Comparison of ENCODE assay signal across 5 cellular contexts in the genomic region with DNA sequence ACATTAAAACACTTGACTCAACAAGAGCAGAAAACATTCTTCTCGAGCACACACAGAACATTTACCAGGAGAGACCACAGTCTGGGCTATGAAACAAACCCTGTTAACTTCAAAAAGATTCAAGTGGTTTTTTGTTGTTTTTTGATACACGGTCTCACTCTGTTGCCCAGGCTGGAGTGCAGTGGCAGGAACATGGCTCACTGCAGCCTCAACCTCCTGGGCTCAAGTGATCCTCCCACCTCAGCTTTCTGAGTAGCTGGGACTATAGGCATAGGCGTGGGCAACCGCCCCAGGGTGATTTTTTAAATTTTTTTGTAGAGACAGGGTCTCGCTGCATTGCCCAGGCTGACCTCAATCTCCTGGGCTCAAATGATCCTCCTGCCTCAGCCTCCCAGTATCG. TPM values are rescaled to one million over a fixed set of nuclear protein-coding genes. Genes with fewer than 3 reads are reported as not detected.
DNase-seq lines count a peak whose midpoint lies in the region; TF ChIP-seq lines count a peak whose summit lies in the region.
"Not testable (repeated sequence)": the region's sequence is repeated elsewhere in the genome, so short reads cannot be mapped to it uniquely, and the experiment has no call there.

No MANE protein-coding gene starts in this region.

- H3K4me1 Mint-ChIP-seq in chondrocyte (ENCODE audit: low read depth): not testable (repeated sequence)

- H3K27ac Mint-ChIP-seq in chondrocyte (ENCODE audit: unreplicated experiment): not testable (repeated sequence)

- DNase-seq in DMS79 treated with DMSO at 0.1 percent for 48 hours (lab: John Stamatoyannopoulos, UW) (peak; percentile 92), chondrocyte (ENCODE audit: low spot score) (peak; percentile 19), sigmoid colon (peak; percentile 33), thyroid gland (peak; percentile 81 to 84)
- DNase-seq in activated CD8-positive, alpha-beta memory T cell treated with anti-CD3 and anti-CD28 coated beads, Interleukin-2, amount 50 U/mL, for 48 hours: peak; percentile 39

- H3K36me3 ChIP-seq in sigmoid colon: peaks cover 9 to 24% (median 17%) of the 10 kb centered on the region in 4 donors
- H3K36me3 ChIP-seq in thyroid gland: peaks cover 16 to 17% of the 10 kb centered on the region in 2 donors

- intact Hi-C loops in sigmoid colon (cut with DNase I): loop anchor here (5.0 kb wide), 1 partner anchor 145 kb away; no protein-coding TSS in a partner anchor
- intact Hi-C loops in thyroid gland (cut with DNase I): not testable (repeated sequence)

- H3K27me3 ChIP-seq in sigmoid colon, thyroid gland: not testable (repeated sequence)

- not testable (repeated sequence) for H3K27ac ChIP-seq in sigmoid colon
- peak overlapping the region in 2 of 3 donors; percentile 8 to 75 for H3K27ac ChIP-seq in thyroid gland

- not testable (repeated sequence) for H3K9me3 Mint-ChIP-seq in chondrocyte (ENCODE audit: low read depth)

- TF ChIP-seq POLR2A in sigmoid colon (IDR thresholded peaks at IDR 0.05); thyroid gland (IDR thresholded peaks at IDR 0.05): not testable (repeated sequence)

- TF ChIP-seq CTCF in chondrocyte (IDR thresholded peaks at IDR 0.05); sigmoid colon (IDR thresholded peaks at IDR 0.05); thyroid gland (IDR thresholded peaks at IDR 0.05): not testable (repeated sequence)

- H3K27me3 Mint-ChIP-seq in chondrocyte (ENCODE audit: low read depth): not testable (repeated sequence)

- 92 to 94% methylated on average over 6 of the region's 6 CpGs for WGBS in sigmoid colon, 2 donors
- 34 to 44% methylated on average over 6 of the region's 6 CpGs for WGBS in thyroid gland, 2 donors

- H3K9me3 ChIP-seq in sigmoid colon, thyroid gland: not testable (repeated sequence)

- not testable (repeated sequence) for H3K4me3 ChIP-seq in sigmoid colon; thyroid gland (replicated peaks in 1 of 3)

- TF ChIP-seq EP300 in sigmoid colon (IDR thresholded peaks at IDR 0.05): not testable (repeated sequence)

- H3K36me3 Mint-ChIP-seq in chondrocyte (ENCODE audit: low read depth): peaks cover 12% of the 10 kb centered on the region

- H3K4me1 ChIP-seq in sigmoid colon: not testable (repeated sequence)
- H3K4me1 ChIP-seq in thyroid gland: peaks cover 8 to 16% of the 10 kb centered on the region in 2 donors

- H3K4me3 Mint-ChIP-seq in chondrocyte (ENCODE audit: unreplicated experiment): not testable (repeated sequence)

RNA-seq across cellular contexts. Expression of a gene that starts 9.0 kb away (rescaled TPM):
- total RNA-seq in chondrocyte (14.6 to 16.0 TPM (median 15.1 TPM) in 3 replicates), sigmoid colon (10 to 100 TPM; 13.9 to 20.1 (median 16.2) TPM), thyroid gland (10 to 100 TPM; 18.4 to 34.9 (median 22.0) TPM)
- polyA plus RNA-seq in sigmoid colon: 10 to 100 TPM; 22.8 to 43.1 (median 24.3) TPM

RNA-seq across cellular contexts. Expression of a gene that starts 20.9 kb away (rescaled TPM):
- total RNA-seq in chondrocyte (24.6 to 27.8 TPM (median 26.0 TPM) in 3 replicates), sigmoid colon (10 to 100 TPM; 17.2 to 31.3 (median 28.4) TPM), thyroid gland (10 to 100 TPM; 41.9 to 58.2 (median 48.6) TPM)
- polyA plus RNA-seq in sigmoid colon: 10 to 100 TPM in 2 of 3 donors, 1 to 10 TPM in 1; 8.4 to 23.7 (median 11.8) TPM

RNA-seq across cellular contexts. Expression of a gene that starts 21.0 kb away (rescaled TPM):
- 1,095 to 1,183 TPM (median 1,126 TPM) in 3 replicates for total RNA-seq in chondrocyte
- 1,000 to 10,000 TPM; 2,027 to 2,561 (median 2,271) TPM for total RNA-seq in sigmoid colon
- 1,000 to 10,000 TPM; 2,364 to 4,020 (median 2,962) TPM for polyA plus RNA-seq in sigmoid colon
- total RNA-seq in thyroid gland: 1,000 to 10,000 TPM; 1,394 to 2,407 (median 1,585) TPM

RNA-seq across cellular contexts. Expression of a gene that starts 29.3 kb away (rescaled TPM):
- total RNA-seq in chondrocyte (27.2 to 31.3 TPM (median 31.0 TPM) in 3 replicates), sigmoid colon (10 to 100 TPM; 33.8 to 98.7 (median 75.7) TPM), thyroid gland (10 to 100 TPM; 51.5 to 82.7 (median 64.7) TPM)
- polyA plus RNA-seq in sigmoid colon: 10 to 100 TPM; 54.1 to 79.3 (median 59.0) TPM

RNA-seq across cellular contexts. Expression of a gene that starts 29.3 kb away (rescaled TPM):
- 12.5 to 13.3 TPM (median 13.2 TPM) in 3 replicates for total RNA-seq in chondrocyte
- 10 to 100 TPM; 10.2 to 32.3 (median 15.2) TPM for total RNA-seq in sigmoid colon
- 10 to 100 TPM; 17.4 to 27.1 (median 19.9) TPM for polyA plus RNA-seq in sigmoid colon
- total RNA-seq in thyroid gland: 10 to 100 TPM; 26.2 to 42.7 (median 31.6) TPM

Comparison
In these comparisons a context has a peak if more than half of its experiments do, and no peak if none do; other contexts are left out.
1. DNase-seq: peak in every context shown above with its lines; median percentile 92 in DMS79 treated with DMSO at 0.1 percent for 48 hours; 82 in thyroid gland; 39 in activated CD8-positive, alpha-beta memory T cell treated with anti-CD3 and anti-CD28 coated beads, Interleukin-2, amount 50 U/mL, for 48 hours; 33 in sigmoid colon; 19 in chondrocyte.